In genomic region chr3:46135475-46135874, GRCh38 we compare ENCODE assay signal across 17 cellular contexts.
A peak's percentile ranks its signal among the peaks of the same experiment; 100 is the strongest.
DNase-seq lines count a peak whose midpoint lies in the region; ATAC-seq and FAIRE-seq lines count a peak whose summit lies in the region.
"Had no signal": no experiment of that assay in that cellular context is flagged by ENCODE, and none has a peak within 500 bp of the region (broad histone marks: within the 10 kb centered on the region; RNA-seq: fewer than 3 reads in every experiment).

No MANE protein-coding gene starts in this region.

- DNase-seq in Ammon's horn (ENCODE audit: low spot score) (peak; percentile 35), GM19239 (ENCODE audit: insufficient read length, low spot score) (no peak), RPMI7951 (ENCODE audit: low read depth) (peak; percentile 36), fibroblast of peridontal ligament (ENCODE audit: extremely low read depth) (peak; percentile 30), cerebellar cortex (ENCODE audit: low spot score) (no peak), NAMALWA (ENCODE audit: low spot score) (no peak)
- no peak for DNase-seq in activated CD4-positive, alpha-beta T cell treated with anti-CD3 and anti-CD28 coated beads, Interleukin-2, amount 50 U/mL, for 4 hours
- DNase-seq: activated CD4-positive, alpha-beta T cell treated with anti-CD3 and anti-CD28 coated beads for 36 hours; activated naive CD4-positive, alpha-beta T cell treated with anti-CD3 and anti-CD28 coated beads for 36 hours; activated T-cell treated with anti-CD3 and anti-CD28 coated beads for 4 hours; Calu3; colonic mucosa; IMR-90; NCI-H1048; stimulated activated CD4-positive, alpha-beta T cell treated with anti-CD3 and anti-CD28 coated beads, Interleukin-4, amount 100 ng/mL, for 1 hour had no signal

- peak; percentile 78 for FAIRE-seq in GM19239 (lab: Jason Lieb, UNC)
- FAIRE-seq: endothelial cell of umbilical vein had no signal

- no peak for ATAC-seq in GM18907 (IDR thresholded peaks at IDR 0.05; ENCODE audit: unreplicated experiment)
- ATAC-seq: activated CD4-positive, alpha-beta T cell treated with anti-CD3 and anti-CD28 coated beads for 36 hours had no signal

Comparison
In these comparisons a context has a peak if more than half of its experiments do, and no peak if none do; other contexts are left out.
1. DNase-seq: peak in Ammon's horn (single experiment), RPMI7951 (single experiment) and fibroblast of peridontal ligament (single experiment); none in GM19239 (single experiment), cerebellar cortex (single experiment), NAMALWA (single experiment) and activated CD4-positive, alpha-beta T cell treated with anti-CD3 and anti-CD28 coated beads, Interleukin-2, amount 50 U/mL, for 4 hours (0 of 2).